ENCODE assay signal across 3 cellular contexts in the genomic region with DNA sequence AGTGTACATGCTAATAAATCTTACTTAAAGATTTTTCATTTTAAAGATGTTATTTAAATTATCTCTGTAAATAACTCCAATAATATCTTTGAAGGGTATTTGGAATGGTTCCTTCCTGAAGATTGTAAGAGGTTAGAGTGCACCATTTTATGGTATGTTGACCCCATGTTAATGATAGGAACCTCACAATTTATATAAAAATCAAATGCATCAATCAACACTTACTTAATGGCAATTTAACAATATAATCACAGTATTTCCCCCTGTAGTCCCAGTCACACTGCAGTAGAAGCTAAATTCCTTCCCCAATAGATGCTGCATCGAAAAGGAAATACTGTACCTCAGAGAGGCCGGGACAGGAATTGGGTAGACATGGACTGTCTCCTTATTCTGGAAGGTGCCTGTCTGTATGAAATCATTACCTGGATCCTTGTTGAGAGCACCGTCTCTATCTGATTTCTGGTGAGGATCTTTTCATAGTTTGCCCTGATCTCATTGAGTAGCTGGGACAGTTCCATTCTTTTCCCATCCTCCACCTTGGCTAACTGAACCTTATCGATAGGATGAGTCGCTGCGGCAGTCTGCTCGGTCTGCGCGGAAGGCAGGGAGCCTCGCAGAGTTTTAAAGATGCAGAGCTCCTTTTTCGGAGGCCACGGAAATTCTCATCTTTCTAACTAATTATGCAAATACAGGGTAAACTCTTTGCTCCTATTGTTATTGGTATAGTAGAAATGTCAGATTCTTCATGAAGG.
A peak's percentile ranks its signal among the peaks of the same experiment; 100 is the strongest.
TF ChIP-seq lines count a peak whose summit lies in the region.

A gene (minus strand): TSS at position 596 of the 752 bp plus-strand sequence. CDS start 78 bp downstream, at position 518.

TF ChIP-seq in IMR-90, 13 proteins besides CTCF, POLR2A, EP300 and RAD21:
- TF ChIP-seq MAZ (IDR thresholded peaks at IDR 0.05; ENCODE audit: borderline replicate concordance, low read depth, low read length): no peak
- no peak for TF ChIP-seq NFE2L2 (IDR thresholded peaks at IDR 0.05; ENCODE audit: low read depth, low read length)
- no peak for TF ChIP-seq SMC3 (IDR thresholded peaks at IDR 0.05; ENCODE audit: low read depth, low read length)
- no peak for TF ChIP-seq RCOR1 (IDR thresholded peaks at IDR 0.05; ENCODE audit: insufficient replicate concordance, low read length)
- no peak for TF ChIP-seq FOS (IDR thresholded peaks at IDR 0.05; ENCODE audit: low read depth, low read length)
- no peak for TF ChIP-seq RFX5 (IDR thresholded peaks at IDR 0.05; ENCODE audit: low read depth, low read length)
- no peak for TF ChIP-seq CHD1 (IDR thresholded peaks at IDR 0.05; ENCODE audit: low read depth, low read length)
- TF ChIP-seq MAFK (IDR thresholded peaks at IDR 0.05; ENCODE audit: low read depth, low read length): no peak
- TF ChIP-seq, protein P1, sequence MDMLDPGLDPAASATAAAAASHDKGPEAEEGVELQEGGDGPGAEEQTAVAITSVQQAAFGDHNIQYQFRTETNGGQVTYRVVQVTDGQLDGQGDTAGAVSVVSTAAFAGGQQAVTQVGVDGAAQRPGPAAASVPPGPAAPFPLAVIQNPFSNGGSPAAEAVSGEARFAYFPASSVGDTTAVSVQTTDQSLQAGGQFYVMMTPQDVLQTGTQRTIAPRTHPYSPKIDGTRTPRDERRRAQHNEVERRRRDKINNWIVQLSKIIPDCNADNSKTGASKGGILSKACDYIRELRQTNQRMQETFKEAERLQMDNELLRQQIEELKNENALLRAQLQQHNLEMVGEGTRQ (IDR thresholded peaks at IDR 0.05; ENCODE audit: low read depth, low read length): no peak
- TF ChIP-seq CEBPB (IDR thresholded peaks at IDR 0.05; ENCODE audit: low read depth, low read length): no peak
- no peak for TF ChIP-seq BHLHE40 (IDR thresholded peaks at IDR 0.05; ENCODE audit: low read depth, low read length)
- TF ChIP-seq, protein P2, sequence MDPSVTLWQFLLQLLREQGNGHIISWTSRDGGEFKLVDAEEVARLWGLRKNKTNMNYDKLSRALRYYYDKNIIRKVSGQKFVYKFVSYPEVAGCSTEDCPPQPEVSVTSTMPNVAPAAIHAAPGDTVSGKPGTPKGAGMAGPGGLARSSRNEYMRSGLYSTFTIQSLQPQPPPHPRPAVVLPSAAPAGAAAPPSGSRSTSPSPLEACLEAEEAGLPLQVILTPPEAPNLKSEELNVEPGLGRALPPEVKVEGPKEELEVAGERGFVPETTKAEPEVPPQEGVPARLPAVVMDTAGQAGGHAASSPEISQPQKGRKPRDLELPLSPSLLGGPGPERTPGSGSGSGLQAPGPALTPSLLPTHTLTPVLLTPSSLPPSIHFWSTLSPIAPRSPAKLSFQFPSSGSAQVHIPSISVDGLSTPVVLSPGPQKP (IDR thresholded peaks at IDR 0.05; ENCODE audit: borderline replicate concordance, low read depth, low read length): no peak
- TF ChIP-seq MXI1 (IDR thresholded peaks at IDR 0.05; ENCODE audit: borderline replicate concordance, low read depth, low read length): no peak

TF ChIP-seq in endothelial cell of umbilical vein, 7 proteins besides CTCF, POLR2A, EP300 and RAD21:
- TF ChIP-seq MYC (IDR thresholded peaks at IDR 0.05; ENCODE audit: low read depth, low read length) (no peak), GATA2 (IDR thresholded peaks at IDR 0.05; ENCODE audit: insufficient read depth, insufficient read length, low read depth, low read length) (no peak), POLR2AphosphoS5 (IDR thresholded peaks at IDR 0.05; ENCODE audit: insufficient read depth, low read depth, low read length) (no peak), FOS (IDR thresholded peaks at IDR 0.05; ENCODE audit: borderline replicate concordance, insufficient read depth, low read length) (no peak), JUN (IDR thresholded peaks at IDR 0.05; ENCODE audit: borderline replicate concordance, insufficient read depth, insufficient read length, low read depth) (no peak), EZH2 (IDR thresholded peaks at IDR 0.05; ENCODE audit: borderline replicate concordance, low read depth, low read length, severe bottlenecking) (no peak)
- TF ChIP-seq, protein P3, sequence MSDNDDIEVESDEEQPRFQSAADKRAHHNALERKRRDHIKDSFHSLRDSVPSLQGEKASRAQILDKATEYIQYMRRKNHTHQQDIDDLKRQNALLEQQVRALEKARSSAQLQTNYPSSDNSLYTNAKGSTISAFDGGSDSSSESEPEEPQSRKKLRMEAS (IDR thresholded peaks at IDR 0.05; ENCODE audit: insufficient read depth, insufficient read length): no peak
TF ChIP-seq in endothelial cell of umbilical vein: peak in this region for 0.

TF ChIP-seq in neural cell, 6 proteins besides CTCF, POLR2A, EP300 and RAD21:
- TF ChIP-seq SMC3 (conservative IDR thresholded peaks at IDR 0.05; ENCODE audit: poor library complexity) (no peak), POLR2AphosphoS5 (IDR thresholded peaks at IDR 0.05) (peak; percentile 30), TAF1 (IDR thresholded peaks at IDR 0.05; ENCODE audit: low read depth) (no peak)
TF ChIP-seq in neural cell: peak in this region for 1.
